16 cellular contexts compared by ENCODE assay signal in genomic region chr9:10230512-10230911, GRCh38.
DNase-seq lines count a peak whose midpoint lies in the region; ATAC-seq lines count a peak whose summit lies in the region.
"Had no signal": no experiment of that assay in that cellular context is flagged by ENCODE, and none has a peak within 500 bp of the region (broad histone marks: within the 10 kb centered on the region; RNA-seq: fewer than 3 reads in every experiment).

No MANE protein-coding gene starts in this region.

- no peaks in the 10 kb centered on the region for H3K4me1 ChIP-seq in CD4-positive, alpha-beta memory T cell (ENCODE audit: insufficient read depth, low read length)

- no peak for DNase-seq in H4 (ENCODE audit: low spot score)
- DNase-seq in GDM1 (lab: John Stamatoyannopoulos, UW) = no peak
- no peak for DNase-seq in CD4-positive, alpha-beta memory T cell
- no peak for DNase-seq in stimulated activated CD4-positive, alpha-beta T cell treated with anti-CD3 and anti-CD28 coated beads, Interleukin-1b, Interleukin-23, amount 100 ng/mL, for 48 hours
- DNase-seq: ACHN, activated B cell treated with CpG ODN at 0.5 μM for 24 hours, EL, T-helper 17 cell had no signal

- peaks cover 0 to 19% (median 8%) of the 10 kb centered on the region in 8 donors for H3K9me3 Mint-ChIP-seq in CD4-positive, alpha-beta memory T cell
- H3K9me3 Mint-ChIP-seq: activated B cell treated with CpG ODN at 0.5 μM for 24 hours had no signal

- no peak overlapping the region for H3K27ac Mint-ChIP-seq in CD4-positive, alpha-beta memory T cell
- H3K27ac Mint-ChIP-seq: activated B cell treated with CpG ODN at 0.5 μM for 24 hours; activated T-helper 17 cell treated with anti-CD3 and anti-CD28 coated beads, Interleukin-2, amount 50 U/mL, for 72 hours; T-helper 17 cell had no signal

- H3K27me3 Mint-ChIP-seq in CD4-positive, alpha-beta memory T cell = no peaks in the 10 kb centered on the region
- H3K27me3 Mint-ChIP-seq: activated B cell treated with CpG ODN at 0.5 μM for 24 hours; activated T-helper 17 cell treated with anti-CD3 and anti-CD28 coated beads, Interleukin-2, amount 50 U/mL, for 72 hours; T-helper 17 cell had no signal

- H3K4me3 ChIP-seq in CD4-positive, alpha-beta memory T cell (ENCODE audit: low read length in 2 of 2) = no peak overlapping the region
- H3K4me3 ChIP-seq: cardiac muscle cell had no signal

- no peaks in the 10 kb centered on the region for H3K27me3 ChIP-seq in CD4-positive, alpha-beta memory T cell (ENCODE audit: insufficient read depth, low read length)
- H3K27me3 ChIP-seq: cardiac muscle cell had no signal

- peaks cover 0 to 3% of the 10 kb centered on the region in 2 donors for H3K9me3 ChIP-seq in CD4-positive, alpha-beta memory T cell (ENCODE audit: control insufficient read depth in 1 of 2, low read length in 2 of 2)

- ATAC-seq in GM18861 (IDR thresholded peaks at IDR 0.05; ENCODE audit: unreplicated experiment) (peak; percentile 98), GM21381 (IDR thresholded peaks at IDR 0.05; ENCODE audit: unreplicated experiment) (peak; percentile 80), HG02938 (IDR thresholded peaks at IDR 0.05; ENCODE audit: unreplicated experiment) (peak; percentile 96), HG03521 (IDR thresholded peaks at IDR 0.05; ENCODE audit: unreplicated experiment) (peak; percentile 62)
- ATAC-seq: activated T-helper 17 cell treated with anti-CD3 and anti-CD28 coated beads, Interleukin-2, amount 50 U/mL, for 72 hours; esophagus mucosa; T-helper 17 cell had no signal

- H3K4me3 Mint-ChIP-seq in CD4-positive, alpha-beta memory T cell = no peak overlapping the region
- H3K4me3 Mint-ChIP-seq: activated B cell treated with CpG ODN at 0.5 μM for 24 hours; activated T-helper 17 cell treated with anti-CD3 and anti-CD28 coated beads, Interleukin-2, amount 50 U/mL, for 72 hours; T-helper 17 cell had no signal

- H3K36me3 ChIP-seq in CD4-positive, alpha-beta memory T cell (ENCODE audit: insufficient read depth, low read length) = no peaks in the 10 kb centered on the region
- H3K36me3 ChIP-seq: cardiac muscle cell had no signal

- no peak overlapping the region for H3K27ac ChIP-seq in CD4-positive, alpha-beta memory T cell (ENCODE audit: low read depth, low read length)
- H3K27ac ChIP-seq: cardiac muscle cell, KMS-11 had no signal

- CTCF ChIA-PET in CD4-positive, alpha-beta memory T cell (lab: Charles Lee; ENCODE audit: partially characterized antibody) = no interaction called here

- no peaks in the 10 kb centered on the region for H3K36me3 Mint-ChIP-seq in CD4-positive, alpha-beta memory T cell

- POLR2A ChIA-PET in CD4-positive, alpha-beta memory T cell (lab: Charles Lee; ENCODE audit: partially characterized antibody) = no interaction called here

- intact Hi-C loops in CD4-positive, alpha-beta memory T cell (cut with micrococcal nuclease) = no loop called here

- H3K4me1 Mint-ChIP-seq in CD4-positive, alpha-beta memory T cell = no peaks in the 10 kb centered on the region
- H3K4me1 Mint-ChIP-seq: activated T-helper 17 cell treated with anti-CD3 and anti-CD28 coated beads, Interleukin-2, amount 50 U/mL, for 72 hours; T-helper 17 cell had no signal
